1 cellular context compared by ENCODE assay signal in genomic region chr2:170816499-170817246, GRCh38.
A peak's percentile ranks its signal among the peaks of the same experiment; 100 is the strongest.
TF ChIP-seq lines count a peak whose summit lies in the region.

Gene GAD1, plus strand, starts transcription at chr2:170816887. Its CDS starts 1,705 bp downstream, at chr2:170818592.

TF ChIP-seq in H1, 55 proteins besides CTCF, POLR2A, EP300 and RAD21 (continued from another document):
- TF ChIP-seq, protein P1, sequence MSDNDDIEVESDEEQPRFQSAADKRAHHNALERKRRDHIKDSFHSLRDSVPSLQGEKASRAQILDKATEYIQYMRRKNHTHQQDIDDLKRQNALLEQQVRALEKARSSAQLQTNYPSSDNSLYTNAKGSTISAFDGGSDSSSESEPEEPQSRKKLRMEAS (IDR thresholded peaks at IDR 0.05) = peak; percentile 42; the same call in 1 of the 2 replicates
- TF ChIP-seq KDM1A (IDR thresholded peaks at IDR 0.05; ENCODE audit: borderline replicate concordance, low read length) (no peak), SAP30 (IDR thresholded peaks at IDR 0.05; ENCODE audit: insufficient read depth, insufficient replicate concordance, low read length) (no peak)
